In genomic region chr9:37707748-37708147, GRCh38 we compare ENCODE assay signal across 26 cellular contexts. TPM values are rescaled to one million over a fixed set of nuclear protein-coding genes. Genes with fewer than 3 reads are reported as not detected.
"Had no signal": no experiment of that assay in that cellular context is flagged by ENCODE, and none has a peak within 500 bp of the region (broad histone marks: within the 10 kb centered on the region; RNA-seq: fewer than 3 reads in every experiment).

No MANE protein-coding gene starts in this region.

- H3K27ac ChIP-seq: coronary artery, dorsolateral prefrontal cortex, esophagus muscularis mucosa, foreskin keratinocyte, heart right ventricle, left ventricle myocardium inferior, lower lobe of right lung had no signal

- ATAC-seq: foreskin keratinocyte, heart right ventricle, left cardiac atrium, lower lobe of right lung had no signal

- H3K4me3 ChIP-seq: coronary artery, dorsolateral prefrontal cortex, esophagus muscularis mucosa, heart right ventricle, left ventricle myocardium inferior, lower lobe of right lung had no signal

- H3K4me1 ChIP-seq: esophagus muscularis mucosa, heart right ventricle, left ventricle myocardium inferior, lower lobe of right lung had no signal

- FAIRE-seq: colon, endothelial cell of umbilical vein, frontal cortex, islet of Langerhans, keratinocyte had no signal

- H3K4me3 Mint-ChIP-seq: mesothelial cell of epicardium had no signal

- H3K9me3 Mint-ChIP-seq: mesothelial cell of epicardium, naive B cell had no signal

- H3K9me3 ChIP-seq: esophagus muscularis mucosa, heart right ventricle, left ventricle myocardium inferior, lower lobe of right lung had no signal

- H3K27ac Mint-ChIP-seq: mesothelial cell of epicardium, naive B cell had no signal

- DNase-seq: dermis blood vessel endothelial cell; dorsolateral prefrontal cortex; effector CD4-positive, alpha-beta T cell; effector memory CD4-positive, alpha-beta T cell; foreskin keratinocyte; glutamatergic neuron; head of caudate nucleus; heart right ventricle; hippocampal formation; left cardiac atrium; left ventricle myocardium inferior; lower lobe of right lung; mesenchymal stem cell; naive B cell had no signal

- H3K36me3 Mint-ChIP-seq: mesothelial cell of epicardium, naive B cell had no signal

- H3K4me1 Mint-ChIP-seq: mesothelial cell of epicardium had no signal

- H3K36me3 ChIP-seq: esophagus muscularis mucosa, heart right ventricle, left ventricle myocardium inferior, lower lobe of right lung had no signal

RNA-seq across cellular contexts. Expression of gene FRMPD1, which starts 57.0 kb away (rescaled TPM):
- total RNA-seq: dermis blood vessel endothelial cell, endothelial cell of umbilical vein, fibroblast of lung, fibroblast of villous mesenchyme, glomerular endothelial cell, lung microvascular endothelial cell had no signal
- polyA plus RNA-seq: endothelial cell of umbilical vein, fibroblast of lung had no signal
